ENCODE assay signal across 8 cellular contexts in genomic region chr3:161310649-161311423, GRCh38.
DNase-seq lines count a peak whose midpoint lies in the region; ATAC-seq lines count a peak whose summit lies in the region.

No MANE protein-coding gene starts in this region.

- H3K27ac Mint-ChIP-seq in activated CD4-positive, alpha-beta T cell treated with anti-CD3 and anti-CD28 coated beads, Interleukin-2, amount 10 ng/mL, durations not matched to agents 24 days and 14 days, result peak overlapping the region; percentile 59

- H3K36me3 Mint-ChIP-seq in activated CD4-positive, alpha-beta T cell treated with anti-CD3 and anti-CD28 coated beads, Interleukin-2, amount 10 ng/mL, durations not matched to agents 24 days and 14 days (ENCODE audit: low read depth), result no peaks in the 10 kb centered on the region

- H3K27me3 Mint-ChIP-seq in activated CD4-positive, alpha-beta T cell treated with anti-CD3 and anti-CD28 coated beads, Interleukin-2, amount 10 ng/mL, durations not matched to agents 24 days and 14 days, result peaks cover 59% of the 10 kb centered on the region

- H3K9me3 Mint-ChIP-seq in activated CD4-positive, alpha-beta T cell treated with anti-CD3 and anti-CD28 coated beads, Interleukin-2, amount 10 ng/mL, durations not matched to agents 24 days and 14 days, result peaks cover 17% of the 10 kb centered on the region

- peak; percentile 87 for DNase-seq in activated CD4-positive, alpha-beta T cell treated with anti-CD3 and anti-CD28 coated beads, Interleukin-2, amount 10 ng/mL, durations not matched to agents 24 days and 14 days
- DNase-seq in stimulated activated CD4-positive, alpha-beta T cell treated with anti-CD3 and anti-CD28 coated beads, Interleukin-2, amount 100 ng/mL, for 24 hours, result peak; percentile 24 to 48
- DNase-seq in kidney glomerular epithelial cell (lab: John Stamatoyannopoulos, UW), result no peak
- no peak for DNase-seq in putamen (ENCODE audit: low spot score)
- no peak for DNase-seq in HuH-7 (ENCODE audit: low spot score)
- no peak for DNase-seq in amygdala (lab: John Stamatoyannopoulos, UW)

- peak overlapping the region; percentile 14 for H3K4me3 Mint-ChIP-seq in activated CD4-positive, alpha-beta T cell treated with anti-CD3 and anti-CD28 coated beads, Interleukin-2, amount 10 ng/mL, durations not matched to agents 24 days and 14 days

- ATAC-seq in GM18907 (IDR thresholded peaks at IDR 0.05; ENCODE audit: unreplicated experiment) (peak; percentile 91), HG02973 (IDR thresholded peaks at IDR 0.05; ENCODE audit: unreplicated experiment) (peak; percentile 75)

- peaks cover 18% of the 10 kb centered on the region for H3K4me1 Mint-ChIP-seq in activated CD4-positive, alpha-beta T cell treated with anti-CD3 and anti-CD28 coated beads, Interleukin-2, amount 10 ng/mL, durations not matched to agents 24 days and 14 days

- intact Hi-C loops in activated CD4-positive, alpha-beta T cell treated with anti-CD3 and anti-CD28 coated beads, Interleukin-2, amount 10 ng/mL, durations not matched to agents 24 days and 14 days (cut with micrococcal nuclease), result loop anchor here (2.0 kb wide), 1 partner anchor 40 kb away; no protein-coding TSS in a partner anchor

Comparison
In these comparisons a context has a peak if more than half of its experiments do, and no peak if none do; other contexts are left out.
1. DNase-seq: peak in activated CD4-positive, alpha-beta T cell treated with anti-CD3 and anti-CD28 coated beads, Interleukin-2, amount 10 ng/mL, durations not matched to agents 24 days and 14 days (single experiment) and stimulated activated CD4-positive, alpha-beta T cell treated with anti-CD3 and anti-CD28 coated beads, Interleukin-2, amount 100 ng/mL, for 24 hours (2 of 2); none in kidney glomerular epithelial cell (single experiment), putamen (single experiment), HuH-7 (single experiment) and amygdala (0 of 56).